8 cellular contexts compared by ENCODE assay signal in the genomic region with DNA sequence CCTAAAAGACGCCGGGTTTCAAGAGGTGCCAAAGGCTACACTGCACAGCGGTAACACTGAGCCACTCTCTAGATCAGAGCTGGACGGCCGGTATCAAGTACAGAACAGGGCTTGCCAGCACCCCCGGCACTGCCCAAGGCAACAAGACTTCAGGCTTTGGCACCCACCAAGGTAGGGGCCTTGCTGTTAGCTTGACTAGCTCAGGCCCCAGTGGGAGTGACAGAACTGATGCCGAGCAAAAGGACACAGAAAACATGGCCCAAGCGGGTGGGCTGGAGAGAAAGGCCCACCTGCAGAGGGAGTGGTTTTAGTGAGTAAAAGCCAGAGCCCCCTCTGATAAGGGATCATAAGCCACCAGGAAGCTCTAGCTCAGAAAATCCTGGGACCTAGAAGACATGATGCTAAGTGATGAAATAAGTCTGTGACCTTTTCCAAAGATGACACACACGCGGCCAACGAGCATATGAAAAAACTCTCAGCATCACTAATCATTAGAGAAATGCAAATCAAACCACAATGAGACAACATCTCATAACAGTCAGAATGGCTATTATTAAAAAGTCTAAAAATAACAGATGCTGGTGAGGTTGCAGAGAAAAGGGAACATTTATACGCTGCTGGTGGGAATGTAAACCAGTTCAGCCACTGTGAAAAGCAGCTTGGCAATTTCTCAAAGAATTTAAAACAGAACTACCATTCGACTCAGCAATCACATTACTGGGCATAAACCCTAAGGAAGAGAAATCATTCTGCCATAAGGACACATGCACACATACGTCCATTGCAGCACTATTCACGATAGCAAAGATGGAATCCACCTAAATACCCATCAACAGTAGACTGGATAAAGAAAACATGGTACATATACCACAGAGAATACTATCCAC. TPM values are rescaled to one million over a fixed set of nuclear protein-coding genes. Genes with fewer than 3 reads are reported as not detected.
DNase-seq lines count a peak whose midpoint lies in the region; ATAC-seq, FAIRE-seq and TF ChIP-seq lines count a peak whose summit lies in the region.

No MANE protein-coding gene starts in this region.

- peak overlapping the region; percentile 74 for H3K27ac ChIP-seq in keratinocyte (ENCODE audit: control insufficient read depth, insufficient read depth, low read length)
- H3K27ac ChIP-seq in thyroid gland = peak overlapping the region; percentile 41 to 79 (median 72)

- H3K36me3 ChIP-seq in keratinocyte (ENCODE audit: control insufficient read depth in 2 of 2, extremely low read depth in 1 of 2, insufficient read depth in 2 of 2, low read length in 2 of 2) = peaks cover 8 to 23% of the 10 kb centered on the region in 2 experiments
- H3K36me3 ChIP-seq in thyroid gland = no peaks in the 10 kb centered on the region

- H3K4me3 Mint-ChIP-seq in activated T-helper 17 cell treated with anti-CD3 and anti-CD28 coated beads, Interleukin-2, amount 50 U/mL, for 72 hours = peak overlapping the region; percentile 78

- peak overlapping the region; percentile 93 for H3K27ac Mint-ChIP-seq in activated T-helper 17 cell treated with anti-CD3 and anti-CD28 coated beads, Interleukin-2, amount 50 U/mL, for 72 hours

- H3K9me1 ChIP-seq in keratinocyte (ENCODE audit: control insufficient read depth, extremely low read depth, insufficient read depth, low read length) = peaks cover 14% of the 10 kb centered on the region

- H3K4me2 ChIP-seq in keratinocyte (ENCODE audit: control insufficient read depth, extremely low read depth, insufficient read depth, low read depth, low read length) = no peak overlapping the region

- dilution Hi-C loops in keratinocyte (cut with MboI; ENCODE audit: extremely low pct_ligation_motif_present, low sequenced_read_pairs) = no loop called here

- DNase-seq in GM10266 (ENCODE audit: extremely low spot score) = peak; percentile 67
- no peak for DNase-seq in keratinocyte (ENCODE audit: low read depth, low spot score)
- DNase-seq in thyroid gland = peak in 1 of 2 donors; percentile 19
- no peak for DNase-seq in cerebellar cortex (ENCODE audit: low spot score)
- DNase-seq in NCI-H82 (lab: John Stamatoyannopoulos, UW) = no peak

- peaks cover 11% of the 10 kb centered on the region for H4K20me1 ChIP-seq in keratinocyte (ENCODE audit: control insufficient read depth, extremely low read depth, insufficient read depth, low read length)

- H3K4me3 ChIP-seq in keratinocyte (ENCODE audit: control insufficient read depth in 2 of 3, extremely low read depth in 1 of 3, insufficient read depth in 2 of 3, low read depth in 1 of 3, low read length in 3 of 3) = no peak overlapping the region
- H3K4me3 ChIP-seq in thyroid gland (replicated peaks in 1 of 3) = no peak overlapping the region

- intact Hi-C loops in thyroid gland (cut with DNase I) = no loop called here

- 71 to 75% methylated on average over 9 to 12 of the region's 15 CpGs for WGBS in thyroid gland, 2 donors

- peak overlapping the region; percentile 60 for H3K9ac ChIP-seq in keratinocyte (ENCODE audit: control insufficient read depth, extremely low read depth, insufficient read depth, low read length)

- TF ChIP-seq CTCF in GM10266 (IDR thresholded peaks at IDR 0.05; ENCODE audit: control insufficient read depth, insufficient read depth, low read depth, missing control alignments) = no peak
- no peak for TF ChIP-seq CTCF in keratinocyte (optimal IDR thresholded peaks at IDR 0.05 in 1 of 3, IDR thresholded peaks at IDR 0.05 in 1 of 3, conservative IDR thresholded peaks at IDR 0.05 in 1 of 3; ENCODE audit: extremely low read depth in 1 of 3, insufficient read depth in 2 of 3, low read length in 3 of 3)
- TF ChIP-seq CTCF in thyroid gland (IDR thresholded peaks at IDR 0.05) = no peak

- FAIRE-seq in keratinocyte (lab: Jason Lieb, UNC) = peak; percentile 41

- H3K79me2 ChIP-seq in keratinocyte (ENCODE audit: control insufficient read depth, insufficient read depth, low read length) = peaks cover 80% of the 10 kb centered on the region

- ATAC-seq in HG03108 (IDR thresholded peaks at IDR 0.05; ENCODE audit: unreplicated experiment) (peak; percentile 20), GM21526 (IDR thresholded peaks at IDR 0.05; ENCODE audit: low FRiP score, unreplicated experiment) (no peak)
- ATAC-seq in activated T-helper 17 cell treated with anti-CD3 and anti-CD28 coated beads, Interleukin-2, amount 50 U/mL, for 72 hours (replicated peaks) = peak; percentile 50

- H3K36me3 Mint-ChIP-seq in activated T-helper 17 cell treated with anti-CD3 and anti-CD28 coated beads, Interleukin-2, amount 50 U/mL, for 72 hours (ENCODE audit: low read depth) = peaks cover 64% of the 10 kb centered on the region

- no peak overlapping the region for H2AFZ ChIP-seq in keratinocyte (ENCODE audit: control insufficient read depth, low read length)

- TF ChIP-seq POLR2A in thyroid gland (IDR thresholded peaks at IDR 0.05) = no peak

- no peaks in the 10 kb centered on the region for H3K27me3 ChIP-seq in keratinocyte (ENCODE audit: control insufficient read depth, extremely low read depth, insufficient read depth, low read length)
- no peaks in the 10 kb centered on the region for H3K27me3 ChIP-seq in thyroid gland

- H3K9me3 ChIP-seq in keratinocyte (ENCODE audit: control insufficient read depth, low read depth, low read length) (no peaks in the 10 kb centered on the region), thyroid gland (no peaks in the 10 kb centered on the region)

- no peaks in the 10 kb centered on the region for H3K9me3 Mint-ChIP-seq in activated T-helper 17 cell treated with anti-CD3 and anti-CD28 coated beads, Interleukin-2, amount 50 U/mL, for 72 hours

- H3K4me1 Mint-ChIP-seq in activated T-helper 17 cell treated with anti-CD3 and anti-CD28 coated beads, Interleukin-2, amount 50 U/mL, for 72 hours = peaks cover 45% of the 10 kb centered on the region

- H3K27me3 Mint-ChIP-seq in activated T-helper 17 cell treated with anti-CD3 and anti-CD28 coated beads, Interleukin-2, amount 50 U/mL, for 72 hours = no peaks in the 10 kb centered on the region

- peaks cover 77% of the 10 kb centered on the region for H3K4me1 ChIP-seq in keratinocyte (ENCODE audit: control insufficient read depth, extremely low read depth, insufficient read depth, low read length)
- peaks cover 45 to 70% of the 10 kb centered on the region in 2 donors for H3K4me1 ChIP-seq in thyroid gland

RNA-seq across cellular contexts. Expression of gene EHD1, which starts 12.9 kb away (rescaled TPM):
- total RNA-seq in activated T-helper 17 cell treated with anti-CD3 and anti-CD28 coated beads, Interleukin-2, amount 50 U/mL, for 72 hours = 100 to 1,000 TPM in 1 of 2 donors, 10 to 100 TPM in 1; 96.5 to 107 TPM
- 73.9 to 192 TPM (median 75.6 TPM) in 3 replicates for polyA plus RNA-seq in keratinocyte
- 89.7 TPM for polyA plus RNA-seq in keratinocyte (2011; ENCODE audit: low read depth)
- 69.4 and 117 TPM in 2 replicates for polyA plus RNA-seq in keratinocyte (2011; cell fraction: cytosol; rRNA removed)
- 139 and 148 TPM in 2 replicates for polyA plus RNA-seq in keratinocyte (2011; cell fraction: nucleus; rRNA removed)
- polyA plus RNA-seq in keratinocyte (2012; ENCODE audit: low replicate concordance) = 50.2 and 134 TPM in 2 replicates
- 107 to 412 TPM (median 144 TPM) in 3 replicates for polyA minus RNA-seq in keratinocyte
- 120 TPM for polyA minus RNA-seq in keratinocyte (2011; cell fraction: cytosol; rRNA and poly(A)+ RNA removed)
- polyA minus RNA-seq in keratinocyte (2011; cell fraction: nucleus; rRNA and poly(A)+ RNA removed) = 91.0 and 135 TPM in 2 replicates
- total RNA-seq in thyroid gland = 10 to 100 TPM; 53.5 to 90.7 (median 67.4) TPM

RNA-seq across cellular contexts. Expression of gene CDC42BPG, which starts 21.1 kb away (rescaled TPM):
- total RNA-seq in activated T-helper 17 cell treated with anti-CD3 and anti-CD28 coated beads, Interleukin-2, amount 50 U/mL, for 72 hours = under 1 TPM; 0.37 to 0.71 TPM
- polyA plus RNA-seq in keratinocyte = 2.2 to 4.0 TPM (median 2.5 TPM) in 3 replicates
- 2.5 TPM for polyA plus RNA-seq in keratinocyte (2011; ENCODE audit: low read depth)
- 1.4 and 3.5 TPM in 2 replicates for polyA plus RNA-seq in keratinocyte (2011; cell fraction: cytosol; rRNA removed)
- 9.9 and 12.9 TPM in 2 replicates for polyA plus RNA-seq in keratinocyte (2011; cell fraction: nucleus; rRNA removed)
- 6.3 and 7.4 TPM in 2 replicates for polyA plus RNA-seq in keratinocyte (2012; ENCODE audit: low replicate concordance)
- 3.6 to 9.7 TPM (median 5.5 TPM) in 3 replicates for polyA minus RNA-seq in keratinocyte
- polyA minus RNA-seq in keratinocyte (2011; cell fraction: cytosol; rRNA and poly(A)+ RNA removed) = 4.6 TPM
- polyA minus RNA-seq in keratinocyte (2011; cell fraction: nucleus; rRNA and poly(A)+ RNA removed) = 11.5 and 16.9 TPM in 2 replicates
- total RNA-seq in thyroid gland = 10 to 100 TPM in 2 of 4 donors, 1 to 10 TPM in 2; 7.8 to 13.9 (median 10.2) TPM

RNA-seq across cellular contexts. Expression of gene ATG2A, which starts 51.5 kb away (rescaled TPM):
- total RNA-seq in activated T-helper 17 cell treated with anti-CD3 and anti-CD28 coated beads, Interleukin-2, amount 50 U/mL, for 72 hours = 10 to 100 TPM; 20.9 to 23.1 TPM
- 2.4 to 5.7 TPM (median 4.5 TPM) in 3 replicates for polyA plus RNA-seq in keratinocyte
- 8.6 TPM for polyA plus RNA-seq in keratinocyte (2011; ENCODE audit: low read depth)
- polyA plus RNA-seq in keratinocyte (2011; cell fraction: cytosol; rRNA removed) = 3.0 and 6.4 TPM in 2 replicates
- 15.8 and 21.8 TPM in 2 replicates for polyA plus RNA-seq in keratinocyte (2011; cell fraction: nucleus; rRNA removed)
- 13.5 and 26.7 TPM in 2 replicates for polyA plus RNA-seq in keratinocyte (2012; ENCODE audit: low replicate concordance)
- polyA minus RNA-seq in keratinocyte = 7.6 to 19.2 TPM (median 9.6 TPM) in 3 replicates
- polyA minus RNA-seq in keratinocyte (2011; cell fraction: cytosol; rRNA and poly(A)+ RNA removed) = 27.4 TPM
- 18.6 and 21.2 TPM in 2 replicates for polyA minus RNA-seq in keratinocyte (2011; cell fraction: nucleus; rRNA and poly(A)+ RNA removed)
- total RNA-seq in thyroid gland = 10 to 100 TPM; 19.5 to 43.1 (median 36.7) TPM

RNA-seq across cellular contexts. Expression of gene MEN1, which starts 55.2 kb away (rescaled TPM):
- 10 to 100 TPM; 17.9 to 28.2 TPM for total RNA-seq in activated T-helper 17 cell treated with anti-CD3 and anti-CD28 coated beads, Interleukin-2, amount 50 U/mL, for 72 hours
- 14.2 to 19.1 TPM (median 18.2 TPM) in 3 replicates for polyA plus RNA-seq in keratinocyte
- polyA plus RNA-seq in keratinocyte (2011; ENCODE audit: low read depth) = 4.6 TPM
- 10.7 and 17.7 TPM in 2 replicates for polyA plus RNA-seq in keratinocyte (2011; cell fraction: cytosol; rRNA removed)
- polyA plus RNA-seq in keratinocyte (2011; cell fraction: nucleus; rRNA removed) = 39.7 and 52.7 TPM in 2 replicates
- 19.6 and 27.4 TPM in 2 replicates for polyA plus RNA-seq in keratinocyte (2012; ENCODE audit: low replicate concordance)
- 12.3 to 50.8 TPM (median 16.1 TPM) in 3 replicates for polyA minus RNA-seq in keratinocyte
- 35.9 TPM for polyA minus RNA-seq in keratinocyte (2011; cell fraction: cytosol; rRNA and poly(A)+ RNA removed)
- polyA minus RNA-seq in keratinocyte (2011; cell fraction: nucleus; rRNA and poly(A)+ RNA removed) = 25.9 and 29.3 TPM in 2 replicates
- 10 to 100 TPM; 23.5 to 31.5 (median 25.1) TPM for total RNA-seq in thyroid gland

RNA-seq across cellular contexts. Expression of gene PPP2R5B, which starts 59.0 kb away (rescaled TPM):
- 10 to 100 TPM; 14.6 to 43.0 TPM for total RNA-seq in activated T-helper 17 cell treated with anti-CD3 and anti-CD28 coated beads, Interleukin-2, amount 50 U/mL, for 72 hours
- 13.7 to 20.6 TPM (median 16.4 TPM) in 3 replicates for polyA plus RNA-seq in keratinocyte
- 7.8 TPM for polyA plus RNA-seq in keratinocyte (2011; ENCODE audit: low read depth)
- 16.3 and 20.1 TPM in 2 replicates for polyA plus RNA-seq in keratinocyte (2011; cell fraction: cytosol; rRNA removed)
- 38.1 and 45.2 TPM in 2 replicates for polyA plus RNA-seq in keratinocyte (2011; cell fraction: nucleus; rRNA removed)
- polyA plus RNA-seq in keratinocyte (2012; ENCODE audit: low replicate concordance) = 14.8 and 20.4 TPM in 2 replicates
- 11.6 to 19.6 TPM (median 15.0 TPM) in 3 replicates for polyA minus RNA-seq in keratinocyte
- polyA minus RNA-seq in keratinocyte (2011; cell fraction: cytosol; rRNA and poly(A)+ RNA removed) = 12.9 TPM
- 9.4 and 19.5 TPM in 2 replicates for polyA minus RNA-seq in keratinocyte (2011; cell fraction: nucleus; rRNA and poly(A)+ RNA removed)
- total RNA-seq in thyroid gland = 10 to 100 TPM; 14.8 to 30.1 (median 21.7) TPM

Comparison
In these comparisons a context has a peak if more than half of its experiments do, and no peak if none do; other contexts are left out.
1. RNA of gene CDC42BPG, which starts 21.1 kb away (total RNA-seq): 7.8 to 13.9 TPM in thyroid gland; 0.37 to 0.71 TPM in activated T-helper 17 cell treated with anti-CD3 and anti-CD28 coated beads, Interleukin-2, amount 50 U/mL, for 72 hours; every median in the first group is over 4 times any median in the second.